In genomic region chr12:26832817-26833691, GRCh38 we compare ENCODE assay signal across 8 cellular contexts. TPM values are rescaled to one million over a fixed set of nuclear protein-coding genes. Genes with fewer than 3 reads are reported as not detected.
A peak's percentile ranks its signal among the peaks of the same experiment; 100 is the strongest.
DNase-seq lines count a peak whose midpoint lies in the region; ATAC-seq and TF ChIP-seq lines count a peak whose summit lies in the region.

Gene ITPR2, minus strand, starts transcription at chr12:26833194. Its CDS starts 413 bp downstream, at chr12:26832781.

- WGBS in right cardiac atrium = under 1% methylated on average over 92 of the region's 92 CpGs
- 1% methylated on average over 83 to 92 of the region's 92 CpGs for WGBS in aorta, 2 donors

- H3K36me3 ChIP-seq in rectal smooth muscle tissue (ENCODE audit: control insufficient read depth, insufficient read depth, low read length) (no peaks in the 10 kb centered on the region), aorta (ENCODE audit: control insufficient read depth in 1 of 2, insufficient read depth in 2 of 2, low read length in 1 of 2) (no peaks in the 10 kb centered on the region)

- H3K27me3 ChIP-seq in right cardiac atrium (ENCODE audit: control insufficient read depth, insufficient read depth) = no peaks in the 10 kb centered on the region
- no peaks in the 10 kb centered on the region for H3K27me3 ChIP-seq in rectal smooth muscle tissue (ENCODE audit: control insufficient read depth, insufficient read depth, low read length)
- H3K27me3 ChIP-seq in aorta (ENCODE audit: control insufficient read depth in 1 of 2, insufficient read depth in 2 of 2, low read length in 1 of 2) = no peaks in the 10 kb centered on the region

- H3K27ac ChIP-seq in angular gyrus (ENCODE audit: low read depth, low read length) = peak within 1 kb of the TSS; percentile 86
- H3K27ac ChIP-seq in right cardiac atrium (ENCODE audit: low read length) = peak within 1 kb of the TSS; percentile 92
- peak within 1 kb of the TSS; percentile 89 for H3K27ac ChIP-seq in rectal smooth muscle tissue (ENCODE audit: low read depth, low read length)
- peak within 1 kb of the TSS; percentile 2 to 96 for H3K27ac ChIP-seq in aorta (ENCODE audit: low read depth in 1 of 2, low read length in 2 of 2)

- TF ChIP-seq CTCF in GM13977 (IDR thresholded peaks at IDR 0.05; ENCODE audit: extremely low read depth, insufficient read depth, missing control alignments) = peak; percentile 61

- intact Hi-C loops in right cardiac atrium (cut with DNase I) (no loop called here), aorta (cut with DNase I) (loop anchor here in 1 of 2 donors (5.0 kb wide), 2 partner anchors 46 to 111 kb away; no protein-coding TSS in a partner anchor)

- H3K4me3 ChIP-seq in right cardiac atrium (ENCODE audit: low read length) (peak within 1 kb of the TSS; percentile 72), rectal smooth muscle tissue (ENCODE audit: low read length) (peak within 1 kb of the TSS; percentile 99), aorta (ENCODE audit: low read length in 2 of 2) (peak within 1 kb of the TSS; percentile 65 to 87)

- H3K9me3 ChIP-seq in right cardiac atrium (ENCODE audit: control insufficient read depth, low read length) (no peaks in the 10 kb centered on the region), aorta (ENCODE audit: control insufficient read depth, low read length) (no peaks in the 10 kb centered on the region)

- H3K4me1 ChIP-seq in right cardiac atrium (ENCODE audit: control insufficient read depth, insufficient read depth, low read length) (peaks cover 2% of the 10 kb centered on the region), rectal smooth muscle tissue (ENCODE audit: control insufficient read depth, insufficient read depth, low read length) (peaks cover 5% of the 10 kb centered on the region), aorta (ENCODE audit: control insufficient read depth in 1 of 2, insufficient read depth in 2 of 2, low read length in 2 of 2) (no peaks in the 10 kb centered on the region)

- in situ Hi-C loops in GM13977 (cut with MboI; ENCODE audit: low pct_unique_long_range_greater_than_20kb, low sequenced_read_pairs, unreplicated experiment) = no loop called here

- DNase-seq in GM13977 (ENCODE audit: low spot score) = peak; percentile 99
- peak; percentile 98 for DNase-seq in NCI-H146 (lab: John Stamatoyannopoulos, UW)
- DNase-seq in T-helper 2 cell = peak; percentile 85 to 93 (median 89)
- DNase-seq in right cardiac atrium = peak; percentile 96 to 98 (median 98)
- peak; percentile 96 to 97 for DNase-seq in aorta

- H3K9ac ChIP-seq in rectal smooth muscle tissue (ENCODE audit: low read length) = peak within 1 kb of the TSS; percentile 94

- peak; percentile 80 for ATAC-seq in HG02798 (IDR thresholded peaks at IDR 0.05; ENCODE audit: poor library complexity, unreplicated experiment)
- peak; percentile 97 to 98 for ATAC-seq in right cardiac atrium
- peak; percentile 97 for ATAC-seq in aorta (ENCODE audit: low FRiP score)

RNA-seq across cellular contexts. Expression of gene ITPR2, which starts in this region (rescaled TPM):
- 10 to 100 TPM; 19.5 to 32.1 (median 24.6) TPM for total RNA-seq in right cardiac atrium
- 4.2 TPM for polyA plus RNA-seq in right cardiac atrium
- total RNA-seq in aorta = 10 to 100 TPM; 40.3 to 84.8 TPM
- polyA plus RNA-seq in aorta = 1 to 10 TPM; 1.5 to 3.3 TPM

Comparison
In these comparisons a context has a peak if more than half of its experiments do, and no peak if none do; other contexts are left out.
1. Peak in every context shown above with its lines: DNase-seq, ATAC-seq, H3K4me3 ChIP-seq and H3K27ac ChIP-seq.